9 cellular contexts compared by ENCODE assay signal in the genomic region with DNA sequence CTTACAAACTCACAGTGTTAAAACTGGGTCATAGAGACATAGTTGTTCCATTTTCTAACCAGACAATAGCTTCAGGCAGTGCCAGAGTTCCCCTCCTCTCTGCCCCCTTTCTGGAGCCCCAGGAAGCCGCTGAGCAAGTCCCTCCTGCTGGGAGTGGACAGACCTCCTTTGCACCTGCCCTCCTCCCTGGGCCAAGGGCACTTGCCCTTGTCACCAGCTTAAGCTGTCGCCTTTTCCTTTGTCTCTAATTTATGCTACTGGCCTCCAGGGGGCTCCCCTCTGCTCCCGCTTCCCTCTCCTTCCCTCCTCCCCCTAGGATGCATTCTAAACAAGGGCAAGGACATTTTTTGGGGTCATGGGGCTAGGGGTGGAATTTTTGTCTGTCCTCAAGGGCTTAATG.
DNase-seq lines count a peak whose midpoint lies in the region; ATAC-seq and TF ChIP-seq lines count a peak whose summit lies in the region.
"Had no signal": no experiment of that assay in that cellular context is flagged by ENCODE, and none has a peak within 500 bp of the region (broad histone marks: within the 10 kb centered on the region; RNA-seq: fewer than 3 reads in every experiment).

No MANE protein-coding gene starts in this region.

- H3K9ac ChIP-seq in Loucy (ENCODE audit: low read depth, low read length, poor library complexity, severe bottlenecking) = no peak overlapping the region

- no peaks in the 10 kb centered on the region for H3K4me1 Mint-ChIP-seq in activated CD8-positive, alpha-beta T cell treated with anti-CD3 and anti-CD28 coated beads for 36 hours (ENCODE audit: low read depth)
- no peaks in the 10 kb centered on the region for H3K4me1 Mint-ChIP-seq in activated CD8-positive, alpha-beta T cell treated with anti-CD3 and anti-CD28 coated beads, Interleukin-2, amount 10 ng/mL, durations not matched to agents 7 days and 5 days (ENCODE audit: low read depth)
- H3K4me1 Mint-ChIP-seq in progenitor cell of endocrine pancreas (ENCODE audit: low read depth) = peaks cover 1% of the 10 kb centered on the region
- no peaks in the 10 kb centered on the region for H3K4me1 Mint-ChIP-seq in natural killer cell treated with Interleukin-12 subunit alpha and Interleukin-12 subunit beta and Interleukin-15 and Interleukin-18, amount 100 ng/mL, for 72 hours (ENCODE audit: low read depth in 2 of 2)
- H3K4me1 Mint-ChIP-seq: central memory CD8-positive, alpha-beta T cell had no signal

- no peaks in the 10 kb centered on the region for H3F3A ChIP-seq in Loucy (ENCODE audit: low read depth)

- intact Hi-C loops in activated CD8-positive, alpha-beta T cell treated with anti-CD3 and anti-CD28 coated beads for 36 hours (cut with micrococcal nuclease) = no loop called here
- intact Hi-C loops in sciatic nerve (cut with DNase I) = no loop called here

- no peaks in the 10 kb centered on the region for H3K4me1 ChIP-seq in Loucy (ENCODE audit: insufficient read depth, low read length, poor library complexity, severe bottlenecking)

- no peaks in the 10 kb centered on the region for H3K79me2 ChIP-seq in Loucy (ENCODE audit: insufficient read depth, low read length)

- no peak overlapping the region for H3K4me2 ChIP-seq in Loucy (ENCODE audit: low read depth, low read length, poor library complexity, severe bottlenecking)

- H4K20me1 ChIP-seq in Loucy (ENCODE audit: insufficient read depth, low read length, poor library complexity, severe bottlenecking) = no peaks in the 10 kb centered on the region

- POLR2A ChIA-PET in activated CD8-positive, alpha-beta T cell treated with anti-CD3 and anti-CD28 coated beads for 36 hours (lab: Charles Lee) = interaction anchor here (0.8 kb wide), 1 partner anchor 31 kb away, joined by 3 read pairs; no protein-coding TSS in a partner anchor
- POLR2A ChIA-PET in activated CD8-positive, alpha-beta T cell treated with anti-CD3 and anti-CD28 coated beads, Interleukin-2, amount 10 ng/mL, durations not matched to agents 7 days and 5 days (lab: Charles Lee) = no interaction called here

- peak; percentile 14 for DNase-seq in activated CD8-positive, alpha-beta T cell treated with anti-CD3 and anti-CD28 coated beads for 36 hours
- no peak for DNase-seq in activated CD8-positive, alpha-beta T cell treated with anti-CD3 and anti-CD28 coated beads, Interleukin-2, amount 10 ng/mL, durations not matched to agents 7 days and 5 days
- DNase-seq in astrocyte of the cerebellum (ENCODE audit: low read depth) (no peak), progenitor cell of endocrine pancreas (ENCODE audit: low spot score, unreplicated experiment) (no peak), sciatic nerve (ENCODE audit: low spot score) (no peak)
- no peak for DNase-seq in natural killer cell treated with Interleukin-12 subunit alpha and Interleukin-12 subunit beta and Interleukin-15 and Interleukin-18, amount 100 ng/mL, for 72 hours (ENCODE audit: low spot score)

- no peak for TF ChIP-seq CTCF in activated CD8-positive, alpha-beta T cell treated with anti-CD3 and anti-CD28 coated beads for 36 hours (IDR thresholded peaks at IDR 0.05)
- TF ChIP-seq CTCF in Loucy (conservative IDR thresholded peaks at IDR 0.05; ENCODE audit: low read length) = peak; percentile 31
- TF ChIP-seq CTCF in astrocyte of the cerebellum (IDR thresholded peaks at IDR 0.05; ENCODE audit: low read depth, low read length, missing control alignments) = peak; percentile 39
- TF ChIP-seq CTCF in progenitor cell of endocrine pancreas (IDR thresholded peaks at IDR 0.05; ENCODE audit: unreplicated experiment) = peak; percentile 28

- CTCF ChIA-PET in activated CD8-positive, alpha-beta T cell treated with anti-CD3 and anti-CD28 coated beads for 36 hours (lab: Charles Lee) = interaction anchor here (0.7 to 2.8 kb wide), 6 partner anchors 8 to 222 kb away, joined by 3 to 12 read pairs (median 4); no protein-coding TSS in a partner anchor
- CTCF ChIA-PET in activated CD8-positive, alpha-beta T cell treated with anti-CD3 and anti-CD28 coated beads, Interleukin-2, amount 10 ng/mL, durations not matched to agents 7 days and 5 days (lab: Charles Lee) = interaction anchor here (1.0 to 1.3 kb wide), 3 partner anchors 20 to 163 kb away, joined by 3 read pairs; no protein-coding TSS in a partner anchor

- no peak for ATAC-seq in activated CD8-positive, alpha-beta T cell treated with anti-CD3 and anti-CD28 coated beads for 36 hours
- no peak for ATAC-seq in activated CD8-positive, alpha-beta T cell treated with anti-CD3 and anti-CD28 coated beads, Interleukin-2, amount 10 ng/mL, durations not matched to agents 7 days and 5 days
- ATAC-seq in GM21786 (IDR thresholded peaks at IDR 0.05; ENCODE audit: unreplicated experiment) (no peak), sciatic nerve (no peak)
- ATAC-seq in natural killer cell treated with Interleukin-12 subunit alpha and Interleukin-12 subunit beta and Interleukin-15 and Interleukin-18, amount 100 ng/mL, for 72 hours = no peak

- no peaks in the 10 kb centered on the region for H3K27me3 ChIP-seq in Loucy (ENCODE audit: insufficient read depth, low read length, poor library complexity, severe bottlenecking)

- H3K4me3 ChIP-seq in Loucy (ENCODE audit: low read length, poor library complexity, severe bottlenecking) (no peak overlapping the region), astrocyte of the cerebellum (ENCODE audit: low read depth, low read length) (no peak overlapping the region)

- H3K36me3 ChIP-seq in Loucy (ENCODE audit: insufficient read depth, low read length) = no peaks in the 10 kb centered on the region

- no peaks in the 10 kb centered on the region for H3K27me3 Mint-ChIP-seq in activated CD8-positive, alpha-beta T cell treated with anti-CD3 and anti-CD28 coated beads for 36 hours
- no peaks in the 10 kb centered on the region for H3K27me3 Mint-ChIP-seq in activated CD8-positive, alpha-beta T cell treated with anti-CD3 and anti-CD28 coated beads, Interleukin-2, amount 10 ng/mL, durations not matched to agents 7 days and 5 days (ENCODE audit: low read depth)
- H3K27me3 Mint-ChIP-seq in progenitor cell of endocrine pancreas = peaks cover 3% of the 10 kb centered on the region
- peaks cover 3 to 18% of the 10 kb centered on the region in 2 donors for H3K27me3 Mint-ChIP-seq in natural killer cell treated with Interleukin-12 subunit alpha and Interleukin-12 subunit beta and Interleukin-15 and Interleukin-18, amount 100 ng/mL, for 72 hours

- peaks cover 8% of the 10 kb centered on the region; the same call in 1 of the 2 replicates for H3K9me3 ChIP-seq in Loucy (ENCODE audit: insufficient read depth, low read depth, low read length)

- H3K4me3 Mint-ChIP-seq in activated CD8-positive, alpha-beta T cell treated with anti-CD3 and anti-CD28 coated beads for 36 hours = no peak overlapping the region
- H3K4me3 Mint-ChIP-seq in activated CD8-positive, alpha-beta T cell treated with anti-CD3 and anti-CD28 coated beads, Interleukin-2, amount 10 ng/mL, durations not matched to agents 7 days and 5 days = no peak overlapping the region
- H3K4me3 Mint-ChIP-seq in progenitor cell of endocrine pancreas (ENCODE audit: low read depth) = no peak overlapping the region
- H3K4me3 Mint-ChIP-seq in natural killer cell treated with Interleukin-12 subunit alpha and Interleukin-12 subunit beta and Interleukin-15 and Interleukin-18, amount 100 ng/mL, for 72 hours = no peak overlapping the region
- H3K4me3 Mint-ChIP-seq: central memory CD8-positive, alpha-beta T cell had no signal

- no peaks in the 10 kb centered on the region for H3K9me2 ChIP-seq in Loucy (replicated peaks; ENCODE audit: low read depth, low read length)

- H3K9me3 Mint-ChIP-seq in activated CD8-positive, alpha-beta T cell treated with anti-CD3 and anti-CD28 coated beads for 36 hours = no peaks in the 10 kb centered on the region
- no peaks in the 10 kb centered on the region for H3K9me3 Mint-ChIP-seq in activated CD8-positive, alpha-beta T cell treated with anti-CD3 and anti-CD28 coated beads, Interleukin-2, amount 10 ng/mL, durations not matched to agents 7 days and 5 days (ENCODE audit: insufficient read depth)
- peaks cover 13% of the 10 kb centered on the region for H3K9me3 Mint-ChIP-seq in progenitor cell of endocrine pancreas (ENCODE audit: low read depth)
- H3K9me3 Mint-ChIP-seq in natural killer cell treated with Interleukin-12 subunit alpha and Interleukin-12 subunit beta and Interleukin-15 and Interleukin-18, amount 100 ng/mL, for 72 hours = no peaks in the 10 kb centered on the region

- in situ Hi-C loops in astrocyte of the cerebellum (cut with HindIII; ENCODE audit: low sequenced_read_pairs) = no loop called here

- no peak overlapping the region for H2AFZ ChIP-seq in Loucy (ENCODE audit: low read length)

- no peaks in the 10 kb centered on the region for H3K36me3 Mint-ChIP-seq in activated CD8-positive, alpha-beta T cell treated with anti-CD3 and anti-CD28 coated beads for 36 hours (ENCODE audit: low read depth)
- H3K36me3 Mint-ChIP-seq in activated CD8-positive, alpha-beta T cell treated with anti-CD3 and anti-CD28 coated beads, Interleukin-2, amount 10 ng/mL, durations not matched to agents 7 days and 5 days (ENCODE audit: low read depth) = no peaks in the 10 kb centered on the region
- H3K36me3 Mint-ChIP-seq in progenitor cell of endocrine pancreas (ENCODE audit: insufficient read depth) = peaks cover 2% of the 10 kb centered on the region
- no peaks in the 10 kb centered on the region for H3K36me3 Mint-ChIP-seq in natural killer cell treated with Interleukin-12 subunit alpha and Interleukin-12 subunit beta and Interleukin-15 and Interleukin-18, amount 100 ng/mL, for 72 hours

- H3K27ac Mint-ChIP-seq in activated CD8-positive, alpha-beta T cell treated with anti-CD3 and anti-CD28 coated beads for 36 hours = no peak overlapping the region
- H3K27ac Mint-ChIP-seq in activated CD8-positive, alpha-beta T cell treated with anti-CD3 and anti-CD28 coated beads, Interleukin-2, amount 10 ng/mL, durations not matched to agents 7 days and 5 days = no peak overlapping the region
- no peak overlapping the region for H3K27ac Mint-ChIP-seq in progenitor cell of endocrine pancreas
- no peak overlapping the region for H3K27ac Mint-ChIP-seq in natural killer cell treated with Interleukin-12 subunit alpha and Interleukin-12 subunit beta and Interleukin-15 and Interleukin-18, amount 100 ng/mL, for 72 hours
